In the genomic region with DNA sequence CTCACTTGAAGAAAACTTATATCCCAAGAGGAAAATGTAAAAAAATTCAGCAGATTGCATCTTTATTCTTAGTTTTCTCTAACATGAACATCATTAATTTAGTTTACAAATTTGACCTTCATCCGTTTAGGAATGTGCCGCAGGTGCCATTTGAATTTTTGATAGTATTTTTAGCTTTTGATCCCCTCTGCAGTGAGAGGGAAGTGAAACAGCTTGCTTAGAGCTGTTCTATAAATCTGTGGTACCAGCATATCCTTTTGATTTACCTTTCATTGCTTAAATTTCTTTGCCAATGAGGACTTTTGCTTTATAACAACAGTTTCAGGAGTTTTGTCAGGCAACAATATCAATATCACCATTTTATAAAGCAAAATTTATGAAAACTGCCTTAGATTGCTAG, we compare ENCODE assay signal across 19 cellular contexts.
"Had no signal": no experiment of that assay in that cellular context is flagged by ENCODE, and none has a peak within 500 bp of the region (broad histone marks: within the 10 kb centered on the region; RNA-seq: fewer than 3 reads in every experiment).

No MANE protein-coding gene starts in this region.

- H3K27me3 ChIP-seq: body of pancreas, neutrophil, pancreas, right atrium auricular region, spleen, upper lobe of left lung had no signal

- H3K9me3 ChIP-seq: body of pancreas, neutrophil, pancreas, psoas muscle, right atrium auricular region, spleen, upper lobe of left lung had no signal

- H3K27ac ChIP-seq: neutrophil, pancreas, psoas muscle, right atrium auricular region, upper lobe of left lung, VCaP had no signal

- H3K4me3 ChIP-seq: body of pancreas, lung, pancreas, psoas muscle, right atrium auricular region, spleen, upper lobe of left lung had no signal

- H3K36me3 ChIP-seq: neutrophil, pancreas, right atrium auricular region, spleen, upper lobe of left lung had no signal

- H3K4me1 ChIP-seq: psoas muscle had no signal

- DNase-seq: activated CD4-positive, alpha-beta memory T cell treated with anti-CD3 and anti-CD28 coated beads, Interleukin-2, amount 10 ng/mL, durations not matched to agents 7 days and 5 days; activated effector memory CD4-positive, alpha-beta T cell treated with Interleukin-2 at 50 U/mL for 16 hours; activated naive CD4-positive, alpha-beta T cell treated with anti-CD3 and anti-CD28 coated beads for 36 hours; activated T-cell treated with anti-CD3 and anti-CD28 coated beads, Interleukin-2, amount 50 U/mL, for 72 hours; anterior cingulate cortex; caudate nucleus; effector CD4-positive, alpha-beta T cell; erythroblast; pancreas; spleen; stimulated activated CD4-positive, alpha-beta T cell treated with anti-CD3 and anti-CD28 coated beads, Interleukin-4, amount 100 ng/mL, for 1 hour; stimulated activated naive CD4-positive, alpha-beta T cell treated with Interleukin-2 at 50 U/mL for 16 hours had no signal
